Comparison of ENCODE assay signal across 8 cellular contexts in genomic region chr6:36874443-36875249, GRCh38. TPM values are rescaled to one million over a fixed set of nuclear protein-coding genes. Genes with fewer than 3 reads are reported as not detected.
DNase-seq lines count a peak whose midpoint lies in the region; ATAC-seq and TF ChIP-seq lines count a peak whose summit lies in the region.

PPIL1 (minus strand) TSS chr6:36874803; CDS start chr6:36874772, 31 bp downstream.

- peak within 1 kb of the TSS; percentile 98 for H3K27ac Mint-ChIP-seq in activated CD4-positive, alpha-beta T cell treated with anti-CD3 and anti-CD28 coated beads, Interleukin-2, amount 10 ng/mL, durations not matched to agents 24 days and 14 days

- peaks cover 3% of the 10 kb centered on the region for H3K27me3 Mint-ChIP-seq in activated CD4-positive, alpha-beta T cell treated with anti-CD3 and anti-CD28 coated beads, Interleukin-2, amount 10 ng/mL, durations not matched to agents 24 days and 14 days

- peak within 1 kb of the TSS; percentile 57 to 87 for H3K27ac ChIP-seq in coronary artery

- peak within 1 kb of the TSS; percentile 99 for H3K4me3 Mint-ChIP-seq in activated CD4-positive, alpha-beta T cell treated with anti-CD3 and anti-CD28 coated beads, Interleukin-2, amount 10 ng/mL, durations not matched to agents 24 days and 14 days

- H3K4me3 ChIP-seq in coronary artery: peak within 1 kb of the TSS; percentile 92

- peaks cover 32% of the 10 kb centered on the region for H3K36me3 Mint-ChIP-seq in activated CD4-positive, alpha-beta T cell treated with anti-CD3 and anti-CD28 coated beads, Interleukin-2, amount 10 ng/mL, durations not matched to agents 24 days and 14 days (ENCODE audit: low read depth)

- TF ChIP-seq POLR2A in GM19193 (IDR thresholded peaks at IDR 0.05; ENCODE audit: extremely low read depth, insufficient read depth, insufficient read length): peak; percentile 76

- peak; percentile 77 for ATAC-seq in HG03439 (IDR thresholded peaks at IDR 0.05; ENCODE audit: unreplicated experiment)
- peak; percentile 88 for ATAC-seq in left colon

- TF ChIP-seq CTCF in coronary artery (IDR thresholded peaks at IDR 0.05): no peak

- peaks cover 38% of the 10 kb centered on the region for H3K4me1 Mint-ChIP-seq in activated CD4-positive, alpha-beta T cell treated with anti-CD3 and anti-CD28 coated beads, Interleukin-2, amount 10 ng/mL, durations not matched to agents 24 days and 14 days

- H3K9me3 Mint-ChIP-seq in activated CD4-positive, alpha-beta T cell treated with anti-CD3 and anti-CD28 coated beads, Interleukin-2, amount 10 ng/mL, durations not matched to agents 24 days and 14 days: no peaks in the 10 kb centered on the region

- intact Hi-C loops in activated CD4-positive, alpha-beta T cell treated with anti-CD3 and anti-CD28 coated beads, Interleukin-2, amount 10 ng/mL, durations not matched to agents 24 days and 14 days (cut with micrococcal nuclease): loop anchor here (1.0 to 5.0 kb wide), 3 partner anchors 11 to 113 kb away; partner anchors contain the start of genes C6orf89 and MTCH1
- intact Hi-C loops in left colon (cut with DNase I, micrococcal nuclease): no loop called here

- DNase-seq in Ammon's horn (ENCODE audit: low spot score): peak; percentile 90
- peak; percentile 81 for DNase-seq in NCI-H524 treated with DMSO at 0.1 percent for 48 hours (lab: John Stamatoyannopoulos, UW)
- DNase-seq in activated CD4-positive, alpha-beta T cell treated with anti-CD3 and anti-CD28 coated beads, Interleukin-2, amount 10 ng/mL, durations not matched to agents 24 days and 14 days: peak; percentile 94
- DNase-seq in coronary artery (ENCODE audit: low spot score): peak; percentile 90
- peak; percentile 74 to 83 for DNase-seq in left colon
- peak; percentile 86 for DNase-seq in stimulated activated CD4-positive, alpha-beta T cell treated with anti-CD3 and anti-CD28 coated beads, Interleukin-1b, Interleukin-23, amount 100 ng/mL, for 48 hours

RNA-seq across cellular contexts. Expression of gene PPIL1, which starts in this region (rescaled TPM):
- 65.0 and 65.1 TPM in 2 replicates for total RNA-seq in activated CD4-positive, alpha-beta T cell treated with anti-CD3 and anti-CD28 coated beads, Interleukin-2, amount 10 ng/mL, durations not matched to agents 24 days and 14 days
- total RNA-seq in left colon: 10 to 100 TPM; 10.1 to 12.6 TPM

Comparison
In these comparisons a context has a peak if more than half of its experiments do, and no peak if none do; other contexts are left out.
1. Peak in every context shown above with its lines: DNase-seq, ATAC-seq, H3K4me3 ChIP-seq and H3K27ac ChIP-seq.